In genomic region chr7:7989985-7990761, GRCh38 we compare ENCODE assay signal across 14 cellular contexts. TPM values are rescaled to one million over a fixed set of nuclear protein-coding genes. Genes with fewer than 3 reads are reported as not detected.
DNase-seq lines count a peak whose midpoint lies in the region; ATAC-seq, FAIRE-seq and TF ChIP-seq lines count a peak whose summit lies in the region.
"Had no signal": no experiment of that assay in that cellular context is flagged by ENCODE, and none has a peak within 500 bp of the region (broad histone marks: within the 10 kb centered on the region; RNA-seq: fewer than 3 reads in every experiment).

No MANE protein-coding gene starts in this region.

- H3K4me3 Mint-ChIP-seq in stimulated activated naive CD8-positive, alpha-beta T cell treated with anti-CD3 and anti-CD28 coated beads, Interleukin-15, Interleukin-2, amounts not matched to agents 100 ng/mL and 50 ng/mL, for 24 hours = peak overlapping the region; percentile 79
- peak overlapping the region; percentile 82 for H3K4me3 Mint-ChIP-seq in activated T-helper 17 cell treated with anti-CD3 and anti-CD28 coated beads, Interleukin-2, amount 50 U/mL, for 72 hours

- TF ChIP-seq RAD21 in HepG2 (CRISPR knock-in tag; IDR thresholded peaks at IDR 0.05) = no peak

- H3K79me2 ChIP-seq in HepG2 (ENCODE audit: insufficient read depth, low read length) = no peaks in the 10 kb centered on the region

- no peak for ATAC-seq in stimulated activated naive CD8-positive, alpha-beta T cell treated with anti-CD3 and anti-CD28 coated beads, Interleukin-15, Interleukin-2, amounts not matched to agents 100 U/mL and 50 U/mL, for 24 hours
- peak; percentile 35 for ATAC-seq in activated T-helper 17 cell treated with anti-CD3 and anti-CD28 coated beads, Interleukin-2, amount 50 U/mL, for 72 hours (replicated peaks)
- ATAC-seq in HepG2 (no peak), HG02973 (IDR thresholded peaks at IDR 0.05; ENCODE audit: unreplicated experiment) (no peak)

- peaks cover 23% of the 10 kb centered on the region for H3K9me3 ChIP-seq in HepG2 (ENCODE audit: low read length)

- no peak for TF ChIP-seq POLR2A in HepG2 (IDR thresholded peaks at IDR 0.05; ENCODE audit: insufficient read depth in 1 of 2, low read depth in 2 of 2, low read length in 2 of 2)

- H3K4me1 Mint-ChIP-seq in stimulated activated naive CD8-positive, alpha-beta T cell treated with anti-CD3 and anti-CD28 coated beads, Interleukin-15, Interleukin-2, amounts not matched to agents 100 ng/mL and 50 ng/mL, for 24 hours (ENCODE audit: low read depth) = peaks cover 54% of the 10 kb centered on the region
- peaks cover 44% of the 10 kb centered on the region for H3K4me1 Mint-ChIP-seq in activated T-helper 17 cell treated with anti-CD3 and anti-CD28 coated beads, Interleukin-2, amount 50 U/mL, for 72 hours

- FAIRE-seq in HepG2 (lab: Jason Lieb, UNC) = no peak

- H3K4me1 ChIP-seq in HepG2 (ENCODE audit: insufficient read depth, low read length) (no peaks in the 10 kb centered on the region), urinary bladder (ENCODE audit: insufficient read depth) (no peaks in the 10 kb centered on the region)

- no peak overlapping the region for H2AFZ ChIP-seq in HepG2 (ENCODE audit: low read length)

- H3K9ac ChIP-seq in HepG2 (ENCODE audit: insufficient read depth, low read depth, low read length) = no peak overlapping the region

- CTCF ChIA-PET in HepG2 (lab: Yijun Ruan, JAX; ENCODE audit: low intra/inter-chr PET ratio, low total read pairs) = no interaction called here

- TF ChIP-seq CTCF in HepG2 (CRISPR knock-in tag; IDR thresholded peaks at IDR 0.05) = no peak

- peaks cover 22% of the 10 kb centered on the region for H3K36me3 Mint-ChIP-seq in stimulated activated naive CD8-positive, alpha-beta T cell treated with anti-CD3 and anti-CD28 coated beads, Interleukin-15, Interleukin-2, amounts not matched to agents 100 ng/mL and 50 ng/mL, for 24 hours (ENCODE audit: low read depth)
- H3K36me3 Mint-ChIP-seq in activated T-helper 17 cell treated with anti-CD3 and anti-CD28 coated beads, Interleukin-2, amount 50 U/mL, for 72 hours (ENCODE audit: low read depth) = no peaks in the 10 kb centered on the region

- TF ChIP-seq EP300 in HepG2 (IDR thresholded peaks at IDR 0.05; ENCODE audit: low read depth in 2 of 2, low read length in 2 of 2) (no peak), HepG2 (CRISPR knock-in tag; IDR thresholded peaks at IDR 0.05; ENCODE audit: borderline replicate concordance) (no peak)

- H3K4me2 ChIP-seq in HepG2 (ENCODE audit: low read depth, low read length) = 0 out of 2 replicates have a peak overlapping the region, but pooled peaks have one; percentile 5

- no peaks in the 10 kb centered on the region for H3K27me3 ChIP-seq in HepG2 (ENCODE audit: control insufficient read depth in 1 of 2, insufficient read depth in 2 of 2, low read length in 2 of 2)

- H3K36me3 ChIP-seq in HepG2 (replicated peaks in 1 of 2; ENCODE audit: control insufficient read depth in 1 of 2, insufficient read depth in 2 of 2, low read length in 2 of 2) (no peaks in the 10 kb centered on the region), urinary bladder (ENCODE audit: insufficient read depth) (no peaks in the 10 kb centered on the region)
- H3K36me3 ChIP-seq: thoracic aorta had no signal

- intact Hi-C loops in HepG2 (cut with micrococcal nuclease; ENCODE audit: unreplicated experiment) = no loop called here

- WGBS in HepG2 (ENCODE audit: low lambda C conversion rate) = 60% methylated on average over 4 of the region's 4 CpGs
- 91% methylated on average over 4 of the region's 4 CpGs for WGBS in urinary bladder

- no peaks in the 10 kb centered on the region for H4K20me1 ChIP-seq in HepG2 (ENCODE audit: insufficient read depth, low read length)

- no peak for DNase-seq in stimulated activated naive CD8-positive, alpha-beta T cell treated with anti-CD3 and anti-CD28 coated beads, Interleukin-15, Interleukin-2, amounts not matched to agents 100 U/mL and 50 U/mL, for 24 hours
- no peak for DNase-seq in HepG2 (ENCODE audit: low spot score)
- DNase-seq in central memory CD4-positive, alpha-beta T cell = no peak
- DNase-seq in NCI-H2171 treated with DMSO at 0.1 percent for 48 hours (lab: John Stamatoyannopoulos, UW) = no peak
- DNase-seq: Kasumi-1; NCI-H2227 treated with DMSO at 0.1 percent for 48 hours; SIG-M5; stimulated activated CD4-positive, alpha-beta T cell treated with anti-CD3 and anti-CD28 coated beads, Interleukin-4, amount 100 ng/mL, for 24 hours had no signal

- no TSS peak for BruUV-seq in HepG2 (replicated peaks; lab: Mats Ljungman, UMichigan)

- H3K27me3 Mint-ChIP-seq in stimulated activated naive CD8-positive, alpha-beta T cell treated with anti-CD3 and anti-CD28 coated beads, Interleukin-15, Interleukin-2, amounts not matched to agents 100 ng/mL and 50 ng/mL, for 24 hours = no peaks in the 10 kb centered on the region
- H3K27me3 Mint-ChIP-seq in activated T-helper 17 cell treated with anti-CD3 and anti-CD28 coated beads, Interleukin-2, amount 50 U/mL, for 72 hours = no peaks in the 10 kb centered on the region

- POLR2A ChIA-PET in HepG2 (lab: Yijun Ruan, JAX) = no interaction called here

- peak overlapping the region; percentile 64 for H3K27ac Mint-ChIP-seq in stimulated activated naive CD8-positive, alpha-beta T cell treated with anti-CD3 and anti-CD28 coated beads, Interleukin-15, Interleukin-2, amounts not matched to agents 100 ng/mL and 50 ng/mL, for 24 hours
- peak overlapping the region; percentile 87 for H3K27ac Mint-ChIP-seq in activated T-helper 17 cell treated with anti-CD3 and anti-CD28 coated beads, Interleukin-2, amount 50 U/mL, for 72 hours

- in situ Hi-C loops in HepG2 (cut with HindIII; ENCODE audit: extremely low pct_ligation_motif_present, low pct_unique_long_range_greater_than_20kb) = no loop called here

- H3K27ac ChIP-seq in HepG2 (ENCODE audit: extremely low read length, insufficient read depth, low read length) (no peak overlapping the region), urinary bladder (ENCODE audit: low read depth) (peak overlapping the region; percentile 38)
- H3K27ac ChIP-seq: epithelial cell of prostate, thoracic aorta had no signal

- peaks cover 9% of the 10 kb centered on the region for H3K9me3 Mint-ChIP-seq in stimulated activated naive CD8-positive, alpha-beta T cell treated with anti-CD3 and anti-CD28 coated beads, Interleukin-15, Interleukin-2, amounts not matched to agents 100 ng/mL and 50 ng/mL, for 24 hours
- H3K9me3 Mint-ChIP-seq in activated T-helper 17 cell treated with anti-CD3 and anti-CD28 coated beads, Interleukin-2, amount 50 U/mL, for 72 hours = peaks cover 12% of the 10 kb centered on the region

- no peak overlapping the region for H3K4me3 ChIP-seq in HepG2 (replicated peaks in 1 of 3; ENCODE audit: insufficient read depth in 1 of 3, low read depth in 2 of 3, low read length in 3 of 3)
- H3K4me3 ChIP-seq in urinary bladder (ENCODE audit: low read depth, low read length) = peak overlapping the region; percentile 9
- H3K4me3 ChIP-seq: thoracic aorta had no signal

TF ChIP-seq in HepG2, 621 proteins besides CTCF, POLR2A, EP300 and RAD21:
- TF ChIP-seq MYPOP (CRISPR knock-in tag; IDR thresholded peaks at IDR 0.05) = no peak
- TF ChIP-seq LCORL (IDR thresholded peaks at IDR 0.05) = no peak
- no peak for TF ChIP-seq LCORL (CRISPR knock-in tag; IDR thresholded peaks at IDR 0.05)
- TF ChIP-seq ZNF496 (CRISPR knock-in tag; IDR thresholded peaks at IDR 0.05; ENCODE audit: insufficient replicate concordance) = no peak
- no peak for TF ChIP-seq ELF1 (CRISPR knock-in tag; IDR thresholded peaks at IDR 0.05)

RNA-seq across cellular contexts. Expression of gene GLCCI1, which starts 21.6 kb away (rescaled TPM):
- total RNA-seq in activated T-helper 17 cell treated with anti-CD3 and anti-CD28 coated beads, Interleukin-2, amount 50 U/mL, for 72 hours = 10 to 100 TPM; 22.3 to 29.1 TPM
- total RNA-seq in HepG2 (2016; rRNA removed; fragmentation: Illumina TruSeq; extraction: Trizol) = 1.6 and 1.7 TPM in 2 replicates
- 2.2 and 2.6 TPM in 2 replicates for total RNA-seq in HepG2 (2016; cell fraction: cytosol; rRNA removed; fragmentation: Illumina TruSeq; extraction: Trizol; ENCODE audit: low read depth)
- total RNA-seq in HepG2 (2016; cell fraction: insoluble cytoplasmic fraction; rRNA removed; fragmentation: Illumina TruSeq; extraction: Trizol) = 1.4 and 1.5 TPM in 2 replicates
- 1.0 and 1.1 TPM in 2 replicates for total RNA-seq in HepG2 (2016; cell fraction: membrane; rRNA removed; fragmentation: Illumina TruSeq; extraction: Trizol)
- total RNA-seq in HepG2 (2016; cell fraction: nucleus; rRNA removed; fragmentation: Illumina TruSeq; extraction: Trizol) = 2.8 and 5.0 TPM in 2 replicates
- 1.3 and 2.2 TPM in 2 replicates for polyA plus RNA-seq in HepG2 (2011; rRNA removed)
- polyA plus RNA-seq in HepG2 (2011; cell fraction: cytosol; rRNA removed) = 0.87 and 2.0 TPM in 2 replicates
- 1.8 and 2.8 TPM in 2 replicates for polyA plus RNA-seq in HepG2 (2011; cell fraction: nucleus; rRNA removed)
- 2.4 and 3.0 TPM in 2 replicates for polyA plus RNA-seq in HepG2 (2012)
- 0.10 and 0.17 TPM in 2 replicates for polyA plus RNA-seq in HepG2 (2016; cell fraction: cytosol; fragmentation: Illumina TruSeq; extraction: Trizol; ENCODE audit: low read depth)
- 1.5 and 2.1 TPM in 2 replicates for polyA plus RNA-seq in HepG2 (2016; cell fraction: insoluble cytoplasmic fraction; fragmentation: Illumina TruSeq; extraction: Trizol; ENCODE audit: low read depth)
- 0.37 and 0.43 TPM in 2 replicates for polyA plus RNA-seq in HepG2 (2016; cell fraction: membrane; fragmentation: Illumina TruSeq; extraction: Trizol; ENCODE audit: low read depth)
- polyA plus RNA-seq in HepG2 (2016; cell fraction: nucleus; fragmentation: Illumina TruSeq; extraction: Trizol; ENCODE audit: insufficient read depth, low read depth) = 2.3 and 4.0 TPM in 2 replicates
- polyA minus RNA-seq in HepG2 (2011; rRNA and poly(A)+ RNA removed; ENCODE audit: low replicate concordance) = 4.7 and 114 TPM in 2 replicates
- polyA minus RNA-seq in HepG2 (2011; cell fraction: cytosol; rRNA and poly(A)+ RNA removed) = 3.2 and 3.4 TPM in 2 replicates
- polyA minus RNA-seq in HepG2 (2011; cell fraction: nucleus; rRNA and poly(A)+ RNA removed) = 14.8 and 17.7 TPM in 2 replicates
- 33.4 TPM for total RNA-seq in urinary bladder
- polyA plus RNA-seq in urinary bladder = 5.0 TPM
